Comparison of ENCODE assay signal across 18 cellular contexts in genomic region chr1:182625716-182626504, GRCh38. TPM values are rescaled to one million over a fixed set of nuclear protein-coding genes. Genes with fewer than 3 reads are reported as not detected.
DNase-seq lines count a peak whose midpoint lies in the region; ATAC-seq and TF ChIP-seq lines count a peak whose summit lies in the region.
"Had no signal": no experiment of that assay in that cellular context is flagged by ENCODE, and none has a peak within 500 bp of the region (broad histone marks: within the 10 kb centered on the region; RNA-seq: fewer than 3 reads in every experiment).

No MANE protein-coding gene starts in this region.

- TF ChIP-seq POLR2A in suprapubic skin (IDR thresholded peaks at IDR 0.05), result no peak

- H3K9me3 Mint-ChIP-seq in WTC11, result peaks cover 3% of the 10 kb centered on the region
- H3K9me3 Mint-ChIP-seq: neural crest cell had no signal

- 29% methylated on average over 1 of the region's 1 CpG for WGBS in suprapubic skin

- H3K36me3 Mint-ChIP-seq in WTC11, result no peaks in the 10 kb centered on the region
- H3K36me3 Mint-ChIP-seq: CD4-positive, CD25-positive, alpha-beta regulatory T cell had no signal

- ATAC-seq in HG02798 (IDR thresholded peaks at IDR 0.05; ENCODE audit: poor library complexity, unreplicated experiment) (peak; percentile 39), WTC11 (peak; percentile 50)
- ATAC-seq: activated naive CD8-positive, alpha-beta T cell treated with anti-CD3 and anti-CD28 coated beads, Interleukin-2, amount 50 U/mL, for 24 hours; stimulated activated naive CD8-positive, alpha-beta T cell treated with anti-CD3 and anti-CD28 coated beads, Interleukin-15, amount 100 ng/mL, for 72 hours had no signal

- no peaks in the 10 kb centered on the region for H3K36me3 ChIP-seq in suprapubic skin
- H3K36me3 ChIP-seq: colonic mucosa, esophagus squamous epithelium, sigmoid colon had no signal

- TF ChIP-seq CTCF in WTC11 (IDR thresholded peaks at IDR 0.05), result no peak
- no peak for TF ChIP-seq CTCF in fibroblast of villous mesenchyme (IDR thresholded peaks at IDR 0.05; ENCODE audit: insufficient read depth, low read depth, low read length)
- TF ChIP-seq CTCF in suprapubic skin (IDR thresholded peaks at IDR 0.05), result no peak

- H3K4me3 Mint-ChIP-seq in WTC11, result no peak overlapping the region
- H3K4me3 Mint-ChIP-seq: activated naive CD8-positive, alpha-beta T cell treated with anti-CD3 and anti-CD28 coated beads, Interleukin-2, amount 50 U/mL, for 24 hours; CD4-positive, CD25-positive, alpha-beta regulatory T cell; neural crest cell had no signal

- H3K4me1 ChIP-seq in suprapubic skin, result peaks cover 36% of the 10 kb centered on the region
- H3K4me1 ChIP-seq: colonic mucosa had no signal

- H3K9me3 ChIP-seq in suprapubic skin, result no peaks in the 10 kb centered on the region
- H3K9me3 ChIP-seq: colonic mucosa, esophagus squamous epithelium, sigmoid colon had no signal

- peaks cover 42% of the 10 kb centered on the region for H3K4me1 Mint-ChIP-seq in WTC11

- no peak overlapping the region for H3K27ac Mint-ChIP-seq in WTC11

- H3K4me3 ChIP-seq in fibroblast of villous mesenchyme (ENCODE audit: low read depth, low read length) (no peak overlapping the region), suprapubic skin (no peak overlapping the region)
- H3K4me3 ChIP-seq: colonic mucosa, esophagus squamous epithelium, sigmoid colon had no signal

- H3K27ac ChIP-seq in suprapubic skin, result no peak overlapping the region
- H3K27ac ChIP-seq: colonic mucosa, esophagus squamous epithelium, sigmoid colon had no signal

- CTCF ChIA-PET in WTC11 (lab: Charles Lee), result interaction anchor here (1.0 to 1.1 kb wide), 2 partner anchors 9 to 156 kb away, joined by 3 to 4 read pairs; no protein-coding TSS in a partner anchor

- no peaks in the 10 kb centered on the region for H3K27me3 ChIP-seq in suprapubic skin
- H3K27me3 ChIP-seq: colonic mucosa, esophagus squamous epithelium, sigmoid colon had no signal

- no peak for TF ChIP-seq EP300 in suprapubic skin (IDR thresholded peaks at IDR 0.05)

- peak; percentile 30 for DNase-seq in EL
- no peak for DNase-seq in WTC11 (ENCODE audit: low spot score)
- peak; percentile 28 for DNase-seq in fibroblast of villous mesenchyme (ENCODE audit: low read depth)
- no peak for DNase-seq in SKM-1 (lab: John Stamatoyannopoulos, UW; ENCODE audit: unreplicated experiment)
- no peak for DNase-seq in DMS79 (lab: John Stamatoyannopoulos, UW)
- no peak for DNase-seq in suprapubic skin (ENCODE audit: low spot score in 2 of 2)
- DNase-seq in DMS114 treated with DMSO at 0.1 percent for 48 hours (lab: John Stamatoyannopoulos, UW; ENCODE audit: unreplicated experiment), result no peak
- DNase-seq: activated naive CD8-positive, alpha-beta T cell treated with anti-CD3 and anti-CD28 coated beads, Interleukin-2, amount 50 U/mL, for 24 hours; CD4-positive, CD25-positive, alpha-beta regulatory T cell; colonic mucosa; esophagus squamous epithelium; GF-D8; NCI-H1048; NCI-H2227 treated with DMSO at 0.1 percent for 48 hours; sigmoid colon; stimulated activated naive CD8-positive, alpha-beta T cell treated with anti-CD3 and anti-CD28 coated beads, Interleukin-15, amount 100 ng/mL, for 72 hours had no signal

- POLR2A ChIA-PET in WTC11 (lab: Charles Lee), result no interaction called here

- no peaks in the 10 kb centered on the region for H3K27me3 Mint-ChIP-seq in WTC11 (ENCODE audit: low read depth)
- H3K27me3 Mint-ChIP-seq: CD4-positive, CD25-positive, alpha-beta regulatory T cell had no signal

TF ChIP-seq in WTC11, 78 proteins besides CTCF, POLR2A, EP300 and RAD21:
- TF ChIP-seq ZNF317 (CRISPR knock-in tag; IDR thresholded peaks at IDR 0.05; ENCODE audit: borderline replicate concordance, low read depth), result peak; percentile 87
- TF ChIP-seq, protein P1, sequence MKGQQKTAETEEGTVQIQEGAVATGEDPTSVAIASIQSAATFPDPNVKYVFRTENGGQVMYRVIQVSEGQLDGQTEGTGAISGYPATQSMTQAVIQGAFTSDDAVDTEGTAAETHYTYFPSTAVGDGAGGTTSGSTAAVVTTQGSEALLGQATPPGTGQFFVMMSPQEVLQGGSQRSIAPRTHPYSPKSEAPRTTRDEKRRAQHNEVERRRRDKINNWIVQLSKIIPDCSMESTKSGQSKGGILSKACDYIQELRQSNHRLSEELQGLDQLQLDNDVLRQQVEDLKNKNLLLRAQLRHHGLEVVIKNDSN (CRISPR knock-in tag; IDR thresholded peaks at IDR 0.05), result no peak
- no peak for TF ChIP-seq STAT6 (CRISPR knock-in tag; conservative IDR thresholded peaks at IDR 0.05; ENCODE audit: low read depth)
- TF ChIP-seq FOXP1 (CRISPR knock-in tag; IDR thresholded peaks at IDR 0.05; ENCODE audit: borderline replicate concordance), result no peak
- TF ChIP-seq TP53 (CRISPR knock-in tag; IDR thresholded peaks at IDR 0.05), result no peak
- no peak for TF ChIP-seq TEAD4 (CRISPR knock-in tag; IDR thresholded peaks at IDR 0.05)
- TF ChIP-seq ZNF396 (CRISPR knock-in tag; IDR thresholded peaks at IDR 0.05; ENCODE audit: borderline replicate concordance), result no peak
- no peak for TF ChIP-seq ZNF671 (CRISPR knock-in tag; IDR thresholded peaks at IDR 0.05)

RNA-seq across cellular contexts. Expression of gene RGS16, which starts 21.7 kb away (rescaled TPM):
- total RNA-seq in WTC11 (2021), result 9.9 to 17.8 TPM (median 10.2 TPM) in 3 replicates
- 0.32 and 1.3 TPM in 2 replicates for total RNA-seq in fibroblast of villous mesenchyme
- 1 to 10 TPM in 2 of 4 donors, under 1 TPM in 2; 0.40 to 3.6 (median 1.8) TPM for total RNA-seq in suprapubic skin

RNA-seq across cellular contexts. Expression of gene RNASEL, which starts 36.9 kb away (rescaled TPM):
- 0.64 to 0.87 TPM (median 0.77 TPM) in 3 replicates for total RNA-seq in WTC11 (2021)
- total RNA-seq in fibroblast of villous mesenchyme, result 4.5 and 9.1 TPM in 2 replicates
- 10 to 100 TPM in 1 of 4 donors, 1 to 10 TPM in 3; 4.1 to 10.7 (median 6.2) TPM for total RNA-seq in suprapubic skin

RNA-seq across cellular contexts. Expression of gene RGS8, which starts 58.5 kb away (rescaled TPM):
- total RNA-seq in WTC11 (2021) (0.07 to 0.66 TPM (median 0.14 TPM) in 3 replicates), fibroblast of villous mesenchyme (not detected in 2 replicates), suprapubic skin (not detected)
- total RNA-seq: CD4-positive, CD25-positive, alpha-beta regulatory T cell; colonic mucosa; esophagus squamous epithelium had no signal

Comparison
In these comparisons a context has a peak if more than half of its experiments do, and no peak if none do; other contexts are left out.
1. DNase-seq: peak in EL (single experiment) and fibroblast of villous mesenchyme (single experiment); none in WTC11 (single experiment), SKM-1 (single experiment), DMS79 (single experiment), suprapubic skin (0 of 2) and DMS114 treated with DMSO at 0.1 percent for 48 hours (single experiment).